In genomic region chr1:197841828-197842573, GRCh38 we compare ENCODE assay signal across 17 cellular contexts.
DNase-seq lines count a peak whose midpoint lies in the region; ATAC-seq and TF ChIP-seq lines count a peak whose summit lies in the region.
"Had no signal": no experiment of that assay in that cellular context is flagged by ENCODE, and none has a peak within 500 bp of the region (broad histone marks: within the 10 kb centered on the region; RNA-seq: fewer than 3 reads in every experiment).

No MANE protein-coding gene starts in this region.

- no peaks in the 10 kb centered on the region for H3K9me3 Mint-ChIP-seq in glutamatergic neuron (ENCODE audit: unreplicated experiment)
- H3K9me3 Mint-ChIP-seq: immature natural killer cell, natural killer cell, T-cell had no signal

- H3K4me3 ChIP-seq in fibroblast of villous mesenchyme (ENCODE audit: low read depth, low read length): no peak overlapping the region
- H3K4me3 ChIP-seq: breast epithelium, sigmoid colon, thoracic aorta had no signal

- no peaks in the 10 kb centered on the region for H3K36me3 Mint-ChIP-seq in glutamatergic neuron (ENCODE audit: unreplicated experiment)
- H3K36me3 Mint-ChIP-seq: immature natural killer cell, natural killer cell, T-cell had no signal

- peak; percentile 1 for DNase-seq in NK-92 treated with Interleukin-12 subunit alpha and Interleukin-12 subunit beta, amount 100 ng/mL, for 24 hours (lab: John Stamatoyannopoulos, UW)
- no peak for DNase-seq in NK-92 (lab: John Stamatoyannopoulos, UW; ENCODE audit: unreplicated experiment)
- peak; percentile 38 for DNase-seq in SKM-1 (lab: John Stamatoyannopoulos, UW; ENCODE audit: unreplicated experiment)
- DNase-seq in fibroblast of villous mesenchyme (ENCODE audit: low read depth): peak; percentile 26
- DNase-seq in glutamatergic neuron: no peak
- no peak for DNase-seq in NCI-H2107 (lab: John Stamatoyannopoulos, UW)
- no peak for DNase-seq in NCI-H69 (lab: John Stamatoyannopoulos, UW)
- DNase-seq: activated CD4-positive, alpha-beta T cell treated with anti-CD3 and anti-CD28 coated beads, Interleukin-2, amount 50 U/mL, for 1 hour; DMS53; immature natural killer cell; natural killer cell; NCI-H1436 treated with DMSO at 0.1 percent for 48 hours; sigmoid colon; T-cell had no signal

- peaks cover 9% of the 10 kb centered on the region for H3K4me1 Mint-ChIP-seq in glutamatergic neuron (ENCODE audit: low read depth, unreplicated experiment)

- H3K27me3 Mint-ChIP-seq in glutamatergic neuron (ENCODE audit: unreplicated experiment): peaks cover 2% of the 10 kb centered on the region

- no peak overlapping the region for H3K4me3 Mint-ChIP-seq in glutamatergic neuron (ENCODE audit: unreplicated experiment)
- H3K4me3 Mint-ChIP-seq: immature natural killer cell, natural killer cell, T-cell had no signal

- H3K27ac Mint-ChIP-seq in glutamatergic neuron (ENCODE audit: unreplicated experiment): no peak overlapping the region
- H3K27ac Mint-ChIP-seq: immature natural killer cell, natural killer cell, T-cell had no signal

- TF ChIP-seq CTCF in fibroblast of villous mesenchyme (IDR thresholded peaks at IDR 0.05; ENCODE audit: insufficient read depth, low read depth, low read length): no peak
- no peak for TF ChIP-seq CTCF in glutamatergic neuron (IDR thresholded peaks at IDR 0.05; ENCODE audit: partially characterized antibody, unreplicated experiment)

- no peak for ATAC-seq in HG03139 (IDR thresholded peaks at IDR 0.05; ENCODE audit: unreplicated experiment)
- ATAC-seq: T-cell had no signal

Comparison
In these comparisons a context has a peak if more than half of its experiments do, and no peak if none do; other contexts are left out.
1. DNase-seq: peak in NK-92 treated with Interleukin-12 subunit alpha and Interleukin-12 subunit beta, amount 100 ng/mL, for 24 hours (single experiment), SKM-1 (single experiment) and fibroblast of villous mesenchyme (single experiment); none in NK-92 (single experiment), glutamatergic neuron (single experiment), NCI-H2107 (single experiment) and NCI-H69 (single experiment).